ENCODE assay signal across 8 cellular contexts in the genomic region with DNA sequence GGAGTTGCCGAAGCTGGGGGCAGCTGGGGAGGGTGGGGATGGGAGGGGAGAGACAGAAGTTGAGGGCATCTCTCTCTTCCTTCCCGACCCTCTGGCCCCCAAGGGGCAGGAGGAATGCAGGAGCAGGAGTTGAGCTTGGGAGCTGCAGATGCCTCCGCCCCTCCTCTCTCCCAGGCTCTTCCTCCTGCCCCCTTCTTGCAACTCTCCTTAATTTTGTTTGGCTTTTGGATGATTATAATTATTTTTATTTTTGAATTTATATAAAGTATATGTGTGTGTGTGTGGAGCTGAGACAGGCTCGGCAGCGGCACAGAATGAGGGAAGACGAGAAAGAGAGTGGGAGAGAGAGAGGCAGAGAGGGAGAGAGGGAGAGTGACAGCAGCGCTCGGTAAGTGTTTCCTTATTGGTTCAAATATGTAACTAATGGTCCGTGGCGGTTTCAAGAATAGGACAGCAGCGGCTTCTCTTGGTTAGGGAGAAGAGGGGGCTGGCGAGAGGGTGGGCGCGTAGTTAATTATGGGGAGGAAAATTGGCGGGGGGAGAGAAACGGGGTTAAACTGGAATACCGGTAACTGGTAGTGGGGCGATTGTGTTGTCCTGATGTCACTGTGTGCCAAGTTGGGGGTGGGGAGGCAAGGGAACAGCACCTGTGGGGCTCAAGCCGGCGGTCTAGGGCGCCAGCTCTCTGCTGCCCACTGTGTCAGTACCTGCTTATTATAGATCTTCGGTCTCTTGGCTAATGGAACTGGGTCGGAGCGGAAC. TPM values are rescaled to one million over a fixed set of nuclear protein-coding genes. Genes with fewer than 3 reads are reported as not detected.
DNase-seq lines count a peak whose midpoint lies in the region; ATAC-seq and TF ChIP-seq lines count a peak whose summit lies in the region.

No MANE protein-coding gene starts in this region.

- H3K36me3 ChIP-seq in H7 (replicated peaks; ENCODE audit: control insufficient read depth, insufficient read depth, low read length) (no peaks in the 10 kb centered on the region), MG63 (peaks cover 18% of the 10 kb centered on the region), iPS-18a (ENCODE audit: control insufficient read depth, low read depth, low read length) (no peaks in the 10 kb centered on the region)

- H3K4me3 Mint-ChIP-seq in activated CD8-positive, alpha-beta T cell treated with anti-CD3 and anti-CD28 coated beads for 36 hours = peak overlapping the region; percentile 76

- H3K27me3 ChIP-seq in H7 (ENCODE audit: control insufficient read depth, insufficient read depth, low read length) = peaks cover 99% of the 10 kb centered on the region
- H3K27me3 ChIP-seq in MG63 = no peaks in the 10 kb centered on the region
- peaks cover 100% of the 10 kb centered on the region for H3K27me3 ChIP-seq in iPS-18a (ENCODE audit: control insufficient read depth, insufficient read depth, low read length)

- H3K9me3 ChIP-seq in MG63 (no peaks in the 10 kb centered on the region), iPS-18a (ENCODE audit: control insufficient read depth, low read depth, low read length) (no peaks in the 10 kb centered on the region)

- TF ChIP-seq CTCF in activated CD8-positive, alpha-beta T cell treated with anti-CD3 and anti-CD28 coated beads for 36 hours (IDR thresholded peaks at IDR 0.05) = no peak

- H3K4me1 Mint-ChIP-seq in activated CD8-positive, alpha-beta T cell treated with anti-CD3 and anti-CD28 coated beads for 36 hours (ENCODE audit: low read depth) = peaks cover 15% of the 10 kb centered on the region

- POLR2A ChIA-PET in activated CD8-positive, alpha-beta T cell treated with anti-CD3 and anti-CD28 coated beads for 36 hours (lab: Charles Lee) = interaction anchor here (0.6 to 2.0 kb wide), 2 partner anchors 9 to 202 kb away, joined by 3 to 6 read pairs; partner anchors contain the start of gene HOXC8

- peak; percentile 38 for ATAC-seq in activated CD8-positive, alpha-beta T cell treated with anti-CD3 and anti-CD28 coated beads for 36 hours
- ATAC-seq in stimulated activated naive CD8-positive, alpha-beta T cell treated with anti-CD3 and anti-CD28 coated beads, Interleukin-15, Interleukin-2, amounts not matched to agents 100 U/mL and 50 U/mL, for 24 hours = peak; percentile 36
- ATAC-seq in GM18520 (IDR thresholded peaks at IDR 0.05; ENCODE audit: unreplicated experiment) = no peak

- no peaks in the 10 kb centered on the region for H3K9me3 Mint-ChIP-seq in activated CD8-positive, alpha-beta T cell treated with anti-CD3 and anti-CD28 coated beads for 36 hours

- H3K27me3 Mint-ChIP-seq in activated CD8-positive, alpha-beta T cell treated with anti-CD3 and anti-CD28 coated beads for 36 hours = peaks cover 70% of the 10 kb centered on the region

- CTCF ChIA-PET in activated CD8-positive, alpha-beta T cell treated with anti-CD3 and anti-CD28 coated beads for 36 hours (lab: Charles Lee) = interaction anchor here (0.8 to 3.5 kb wide), 15 partner anchors 8 to 199 kb away, joined by 3 to 23 read pairs (median 4); partner anchors contain the start of genes HOXC4, HOXC5, HOXC8 and SMUG1

- intact Hi-C loops in activated CD8-positive, alpha-beta T cell treated with anti-CD3 and anti-CD28 coated beads for 36 hours (cut with micrococcal nuclease) = no loop called here

- no peaks in the 10 kb centered on the region for H3K36me3 Mint-ChIP-seq in activated CD8-positive, alpha-beta T cell treated with anti-CD3 and anti-CD28 coated beads for 36 hours (ENCODE audit: low read depth)

- no peak overlapping the region for H3K27ac ChIP-seq in iPS-18a (ENCODE audit: low read length)

- H3K4me1 ChIP-seq in iPS-18a (ENCODE audit: control insufficient read depth, low read depth, low read length) = peaks cover 4% of the 10 kb centered on the region

- H3K4me3 ChIP-seq in H7 (ENCODE audit: insufficient read depth, low read depth, low read length) (peak overlapping the region; percentile 30), MG63 (peak overlapping the region; percentile 69), iPS-18a (ENCODE audit: low read length) (peak overlapping the region; percentile 40)

- H3K27ac Mint-ChIP-seq in activated CD8-positive, alpha-beta T cell treated with anti-CD3 and anti-CD28 coated beads for 36 hours = no peak overlapping the region

- DNase-seq in DMS153 treated with DMSO at 0.1 percent for 48 hours (lab: John Stamatoyannopoulos, UW; ENCODE audit: unreplicated experiment) = peak; percentile 65
- DNase-seq in DMS153 (lab: John Stamatoyannopoulos, UW) = no peak
- DNase-seq in H7 = peak; percentile 86
- peak; percentile 66 for DNase-seq in MG63
- DNase-seq in activated CD8-positive, alpha-beta T cell treated with anti-CD3 and anti-CD28 coated beads for 36 hours = no peak
- no peak for DNase-seq in stimulated activated naive CD8-positive, alpha-beta T cell treated with anti-CD3 and anti-CD28 coated beads, Interleukin-15, Interleukin-2, amounts not matched to agents 100 U/mL and 50 U/mL, for 24 hours

- no peak overlapping the region for H3K9ac ChIP-seq in iPS-18a (ENCODE audit: low read length)

RNA-seq across cellular contexts. Expression of gene HOXC8, which starts 8.4 kb away (rescaled TPM):
- not detected in 2 replicates for total RNA-seq in H7 (2014; rRNA removed; shearing (Covaris generic))
- 0.10 and 0.13 TPM in 2 replicates for total RNA-seq in MG63 (2014; rRNA removed; shearing (Covaris generic); ENCODE audit: low replicate concordance)
- not detected for total RNA-seq in activated CD8-positive, alpha-beta T cell treated with anti-CD3 and anti-CD28 coated beads for 36 hours

RNA-seq across cellular contexts. Expression of gene HOXC6, which starts 11.0 kb away (rescaled TPM):
- not detected in 2 replicates for total RNA-seq in H7 (2014; rRNA removed; shearing (Covaris generic))
- 4.9 and 5.3 TPM in 2 replicates for total RNA-seq in MG63 (2014; rRNA removed; shearing (Covaris generic); ENCODE audit: low replicate concordance)
- not detected for total RNA-seq in activated CD8-positive, alpha-beta T cell treated with anti-CD3 and anti-CD28 coated beads for 36 hours

RNA-seq across cellular contexts. Expression of gene HOXC5, which starts 15.6 kb away (rescaled TPM):
- not detected in 2 replicates for total RNA-seq in H7 (2014; rRNA removed; shearing (Covaris generic))
- total RNA-seq in MG63 (2014; rRNA removed; shearing (Covaris generic); ENCODE audit: low replicate concordance) = not detected in 2 replicates
- not detected for total RNA-seq in activated CD8-positive, alpha-beta T cell treated with anti-CD3 and anti-CD28 coated beads for 36 hours

RNA-seq across cellular contexts. Expression of gene HOXC9, which starts 17.2 kb away (rescaled TPM):
- total RNA-seq in H7 (2014; rRNA removed; shearing (Covaris generic)) = not detected in 2 replicates
- 1.9 and 7.9 TPM in 2 replicates for total RNA-seq in MG63 (2014; rRNA removed; shearing (Covaris generic); ENCODE audit: low replicate concordance)
- not detected for total RNA-seq in activated CD8-positive, alpha-beta T cell treated with anti-CD3 and anti-CD28 coated beads for 36 hours

RNA-seq across cellular contexts. Expression of gene HOXC10, which starts 32.3 kb away (rescaled TPM):
- not detected in 2 replicates for total RNA-seq in H7 (2014; rRNA removed; shearing (Covaris generic))
- total RNA-seq in MG63 (2014; rRNA removed; shearing (Covaris generic); ENCODE audit: low replicate concordance) = 19.8 and 27.4 TPM in 2 replicates
- total RNA-seq in activated CD8-positive, alpha-beta T cell treated with anti-CD3 and anti-CD28 coated beads for 36 hours = not detected

Comparison
In these comparisons a context has a peak if more than half of its experiments do, and no peak if none do; other contexts are left out.
1. DNase-seq: peak in DMS153 treated with DMSO at 0.1 percent for 48 hours (single experiment), H7 (single experiment) and MG63 (single experiment); none in DMS153 (single experiment), activated CD8-positive, alpha-beta T cell treated with anti-CD3 and anti-CD28 coated beads for 36 hours (single experiment) and stimulated activated naive CD8-positive, alpha-beta T cell treated with anti-CD3 and anti-CD28 coated beads, Interleukin-15, Interleukin-2, amounts not matched to agents 100 U/mL and 50 U/mL, for 24 hours (single experiment).
2. Peak in every context shown above with its lines, with median percentiles within 50 percentile points of each other: H3K4me3 ChIP-seq.